ENCODE assay signal across 1 cellular context in the genomic region with DNA sequence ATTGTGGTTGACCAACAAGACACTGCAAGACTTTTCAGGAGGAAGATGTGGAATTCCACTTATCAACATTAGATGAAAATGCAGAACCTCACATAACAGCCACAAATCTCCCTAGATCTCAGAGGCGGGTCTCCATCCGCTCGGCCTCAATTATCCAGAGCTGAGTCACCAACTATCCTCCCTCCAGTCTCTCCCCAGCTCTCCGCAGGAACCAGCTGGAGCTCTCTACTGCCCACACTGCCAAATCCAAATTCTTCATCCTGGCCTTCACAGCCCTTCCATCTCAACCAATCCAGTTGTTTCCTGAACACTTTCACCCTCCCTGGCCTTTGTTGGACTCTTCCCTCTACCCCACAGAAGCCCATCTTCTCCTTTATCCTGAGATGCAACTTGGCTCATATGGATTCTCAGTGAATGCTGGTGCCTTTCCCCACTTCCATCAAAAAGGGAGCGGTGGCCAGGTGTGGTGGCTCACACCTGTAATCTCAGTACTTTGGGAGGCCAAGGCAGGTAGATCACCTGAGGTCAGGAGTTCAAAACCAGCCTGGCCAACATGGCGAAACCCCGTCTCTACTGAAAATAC.
TF ChIP-seq lines count a peak whose summit lies in the region.

No MANE protein-coding gene starts in this region.

TF ChIP-seq in HepG2, 621 proteins besides CTCF, POLR2A, EP300 and RAD21:
- TF ChIP-seq, protein P1, sequence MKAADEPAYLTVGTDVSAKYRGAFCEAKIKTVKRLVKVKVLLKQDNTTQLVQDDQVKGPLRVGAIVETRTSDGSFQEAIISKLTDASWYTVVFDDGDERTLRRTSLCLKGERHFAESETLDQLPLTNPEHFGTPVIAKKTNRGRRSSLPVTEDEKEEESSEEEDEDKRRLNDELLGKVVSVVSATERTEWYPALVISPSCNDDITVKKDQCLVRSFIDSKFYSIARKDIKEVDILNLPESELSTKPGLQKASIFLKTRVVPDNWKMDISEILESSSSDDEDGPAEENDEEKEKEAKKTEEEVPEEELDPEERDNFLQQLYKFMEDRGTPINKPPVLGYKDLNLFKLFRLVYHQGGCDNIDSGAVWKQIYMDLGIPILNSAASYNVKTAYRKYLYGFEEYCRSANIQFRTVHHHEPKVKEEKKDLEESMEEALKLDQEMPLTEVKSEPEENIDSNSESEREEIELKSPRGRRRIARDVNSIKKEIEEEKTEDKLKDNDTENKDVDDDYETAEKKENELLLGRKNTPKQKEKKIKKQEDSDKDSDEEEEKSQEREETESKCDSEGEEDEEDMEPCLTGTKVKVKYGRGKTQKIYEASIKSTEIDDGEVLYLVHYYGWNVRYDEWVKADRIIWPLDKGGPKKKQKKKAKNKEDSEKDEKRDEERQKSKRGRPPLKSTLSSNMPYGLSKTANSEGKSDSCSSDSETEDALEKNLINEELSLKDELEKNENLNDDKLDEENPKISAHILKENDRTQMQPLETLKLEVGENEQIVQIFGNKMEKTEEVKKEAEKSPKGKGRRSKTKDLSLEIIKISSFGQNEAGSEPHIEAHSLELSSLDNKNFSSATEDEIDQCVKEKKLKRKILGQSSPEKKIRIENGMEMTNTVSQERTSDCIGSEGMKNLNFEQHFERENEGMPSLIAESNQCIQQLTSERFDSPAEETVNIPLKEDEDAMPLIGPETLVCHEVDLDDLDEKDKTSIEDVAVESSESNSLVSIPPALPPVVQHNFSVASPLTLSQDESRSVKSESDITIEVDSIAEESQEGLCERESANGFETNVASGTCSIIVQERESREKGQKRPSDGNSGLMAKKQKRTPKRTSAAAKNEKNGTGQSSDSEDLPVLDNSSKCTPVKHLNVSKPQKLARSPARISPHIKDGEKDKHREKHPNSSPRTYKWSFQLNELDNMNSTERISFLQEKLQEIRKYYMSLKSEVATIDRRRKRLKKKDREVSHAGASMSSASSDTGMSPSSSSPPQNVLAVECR (CRISPR knock-in tag; IDR thresholded peaks at IDR 0.05; ENCODE audit: borderline replicate concordance) = peak; percentile 11; the same call in 1 of the 2 replicates
- TF ChIP-seq, protein P2, sequence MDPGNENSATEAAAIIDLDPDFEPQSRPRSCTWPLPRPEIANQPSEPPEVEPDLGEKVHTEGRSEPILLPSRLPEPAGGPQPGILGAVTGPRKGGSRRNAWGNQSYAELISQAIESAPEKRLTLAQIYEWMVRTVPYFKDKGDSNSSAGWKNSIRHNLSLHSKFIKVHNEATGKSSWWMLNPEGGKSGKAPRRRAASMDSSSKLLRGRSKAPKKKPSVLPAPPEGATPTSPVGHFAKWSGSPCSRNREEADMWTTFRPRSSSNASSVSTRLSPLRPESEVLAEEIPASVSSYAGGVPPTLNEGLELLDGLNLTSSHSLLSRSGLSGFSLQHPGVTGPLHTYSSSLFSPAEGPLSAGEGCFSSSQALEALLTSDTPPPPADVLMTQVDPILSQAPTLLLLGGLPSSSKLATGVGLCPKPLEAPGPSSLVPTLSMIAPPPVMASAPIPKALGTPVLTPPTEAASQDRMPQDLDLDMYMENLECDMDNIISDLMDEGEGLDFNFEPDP (CRISPR knock-in tag; conservative IDR thresholded peaks at IDR 0.05) = 0 out of 2 replicates have a peak, but pooled peaks have one; percentile 53
- TF ChIP-seq ZNF460 (CRISPR knock-in tag; IDR thresholded peaks at IDR 0.05; ENCODE audit: borderline replicate concordance) = peak; percentile 34; the same call in 1 of the 2 replicates
- no peak for TF ChIP-seq ZNF24 (IDR thresholded peaks at IDR 0.05)
- 0 out of 2 replicates have a peak, but pooled peaks have one; percentile 8 for TF ChIP-seq ZFY (CRISPR knock-in tag; IDR thresholded peaks at IDR 0.05)
TF ChIP-seq in HepG2: peak in this region for 4.
